ENCODE assay signal across 21 cellular contexts in the genomic region with DNA sequence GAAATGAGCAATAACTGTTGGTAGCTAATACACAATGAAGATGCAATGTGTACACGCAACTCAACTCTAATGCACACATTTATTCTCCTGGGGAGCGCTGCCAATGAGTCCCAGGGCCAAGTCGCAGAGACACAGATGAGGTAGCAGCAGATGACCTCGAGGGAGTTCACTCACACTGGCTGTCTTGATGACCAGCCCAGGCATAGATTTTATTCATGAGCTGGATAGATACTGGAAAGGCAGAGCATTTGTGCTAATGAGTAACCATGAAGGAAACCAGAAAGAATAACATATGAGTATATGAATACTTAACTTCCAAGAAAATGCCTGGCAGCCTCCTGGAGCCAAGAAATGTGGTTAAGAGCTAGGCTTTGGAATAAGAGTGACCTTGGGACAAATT. TPM values are rescaled to one million over a fixed set of nuclear protein-coding genes. Genes with fewer than 3 reads are reported as not detected.
DNase-seq lines count a peak whose midpoint lies in the region; FAIRE-seq and TF ChIP-seq lines count a peak whose summit lies in the region.
"Had no signal": no experiment of that assay in that cellular context is flagged by ENCODE, and none has a peak within 500 bp of the region (broad histone marks: within the 10 kb centered on the region; RNA-seq: fewer than 3 reads in every experiment).

No MANE protein-coding gene starts in this region.

- H3K27ac ChIP-seq in astrocyte (ENCODE audit: low read depth, low read length) (no peak overlapping the region), neural progenitor cell (no peak overlapping the region), OCI-LY7 (ENCODE audit: low read depth, low read length, poor library complexity, severe bottlenecking) (no peak overlapping the region), mammary epithelial cell (ENCODE audit: insufficient read depth, low read depth, low read length) (no peak overlapping the region)
- H3K27ac ChIP-seq: BLaER1, PC-9, SJSA1 had no signal

- H3K36me3 ChIP-seq in astrocyte (ENCODE audit: insufficient read depth, low read length) (no peaks in the 10 kb centered on the region), neural progenitor cell (no peaks in the 10 kb centered on the region), OCI-LY7 (ENCODE audit: insufficient read depth, low read length) (no peaks in the 10 kb centered on the region), mammary epithelial cell (ENCODE audit: insufficient read depth, low read length) (no peaks in the 10 kb centered on the region)

- no peaks in the 10 kb centered on the region for H4K20me1 ChIP-seq in astrocyte (ENCODE audit: insufficient read depth, low read length)
- H4K20me1 ChIP-seq in neural progenitor cell (ENCODE audit: low read depth), result no peaks in the 10 kb centered on the region
- no peaks in the 10 kb centered on the region for H4K20me1 ChIP-seq in OCI-LY7 (ENCODE audit: insufficient read depth, low read length)
- no peaks in the 10 kb centered on the region for H4K20me1 ChIP-seq in mammary epithelial cell (ENCODE audit: insufficient read depth, low read length)
- H4K20me1 ChIP-seq: BLaER1 had no signal

- H3K9me3 ChIP-seq in astrocyte (ENCODE audit: insufficient read depth, low read depth, low read length) (no peaks in the 10 kb centered on the region), neural progenitor cell (ENCODE audit: low read depth) (no peaks in the 10 kb centered on the region), OCI-LY7 (ENCODE audit: low read length) (no peaks in the 10 kb centered on the region), mammary epithelial cell (replicated peaks; ENCODE audit: insufficient read depth, low read length) (no peaks in the 10 kb centered on the region)
- H3K9me3 ChIP-seq: SJSA1 had no signal

- no peak overlapping the region for H2AFZ ChIP-seq in astrocyte (ENCODE audit: low read depth, low read length)
- H2AFZ ChIP-seq in neural progenitor cell (replicated peaks), result no peak overlapping the region
- H2AFZ ChIP-seq in OCI-LY7 (ENCODE audit: low read length), result no peak overlapping the region
- no peak overlapping the region for H2AFZ ChIP-seq in mammary epithelial cell (ENCODE audit: low read depth, low read length)
- H2AFZ ChIP-seq: PC-9 had no signal

- TF ChIP-seq CTCF in astrocyte (IDR thresholded peaks at IDR 0.05; ENCODE audit: insufficient read depth, low read depth, low read length), result no peak
- no peak for TF ChIP-seq CTCF in neural progenitor cell (IDR thresholded peaks at IDR 0.05)
- no peak for TF ChIP-seq CTCF in OCI-LY7 (conservative IDR thresholded peaks at IDR 0.05; ENCODE audit: low read length)
- no peak for TF ChIP-seq CTCF in mammary epithelial cell (conservative IDR thresholded peaks at IDR 0.05 in 1 of 2, IDR thresholded peaks at IDR 0.05 in 1 of 2; ENCODE audit: extremely low read depth in 1 of 2, insufficient read depth in 1 of 2, low read depth in 1 of 2, low read length in 2 of 2)

- CTCF ChIA-PET in OCI-LY7 (lab: Charles Lee; ENCODE audit: unreplicated experiment), result no interaction called here
- CTCF ChIA-PET in mammary epithelial cell (lab: Charles Lee; ENCODE audit: low non-redundant PET), result no interaction called here

- dilution Hi-C loops in mammary epithelial cell (cut with HindIII; ENCODE audit: low sequenced_read_pairs), result no loop called here

- FAIRE-seq in astrocyte (lab: Jason Lieb, UNC), result no peak
- FAIRE-seq: HepG2 had no signal

- H3K4me3 ChIP-seq in astrocyte (ENCODE audit: insufficient read depth, low read depth, low read length) (no peak overlapping the region), neural progenitor cell (no peak overlapping the region), OCI-LY7 (ENCODE audit: low read depth, low read length, poor library complexity, severe bottlenecking) (no peak overlapping the region), mammary epithelial cell (replicated peaks in 1 of 3; ENCODE audit: insufficient read depth in 1 of 3, low read depth in 2 of 3, low read length in 3 of 3) (no peak overlapping the region)
- H3K4me3 ChIP-seq: BLaER1, PC-9, SJSA1 had no signal

- H3K4me3 Mint-ChIP-seq in astrocyte (ENCODE audit: unreplicated experiment) (no peak overlapping the region), neural progenitor cell (no peak overlapping the region)
- H3K4me3 Mint-ChIP-seq: CD4-positive, alpha-beta memory T cell; HFFc6 had no signal

- intact Hi-C loops in OCI-LY7 (cut with micrococcal nuclease; ENCODE audit: unreplicated experiment) (no loop called here), mammary epithelial cell (cut with micrococcal nuclease) (no loop called here), head of caudate nucleus (cut with DNase I) (no loop called here)

- peak; percentile 31 for DNase-seq in AG20443 (ENCODE audit: low spot score)
- peak; percentile 60 for DNase-seq in astrocyte (ENCODE audit: low read depth)
- DNase-seq in glomerular visceral epithelial cell (ENCODE audit: extremely low spot score), result peak; percentile 56
- DNase-seq in neural progenitor cell (ENCODE audit: low spot score), result no peak
- no peak for DNase-seq in OCI-LY7 (ENCODE audit: low spot score)
- DNase-seq in mammary epithelial cell, result no peak
- no peak for DNase-seq in head of caudate nucleus
- DNase-seq in stimulated activated naive CD4-positive, alpha-beta T cell (lab: John Stamatoyannopoulos, UW), result no peak
- DNase-seq: Calu3; CD4-positive, alpha-beta memory T cell; DMS53; HFFc6; KG1; NCI-H1417 treated with DMSO at 0.1 percent for 48 hours; NCI-H187 treated with DMSO at 0.1 percent for 48 hours; NCI-H526; PC-9 had no signal

- peaks cover 6% of the 10 kb centered on the region for H3K36me3 Mint-ChIP-seq in astrocyte (ENCODE audit: low read depth, unreplicated experiment)
- peaks cover 2% of the 10 kb centered on the region for H3K36me3 Mint-ChIP-seq in neural progenitor cell

- peaks cover 4% of the 10 kb centered on the region for H3K4me1 Mint-ChIP-seq in astrocyte (ENCODE audit: low read depth, unreplicated experiment)
- peaks cover 38% of the 10 kb centered on the region for H3K4me1 Mint-ChIP-seq in neural progenitor cell
- H3K4me1 Mint-ChIP-seq: CD4-positive, alpha-beta memory T cell had no signal

- H3K27me3 ChIP-seq in astrocyte (ENCODE audit: insufficient read depth, low read length) (no peaks in the 10 kb centered on the region), neural progenitor cell (no peaks in the 10 kb centered on the region), mammary epithelial cell (ENCODE audit: insufficient read depth, low read length) (no peaks in the 10 kb centered on the region)
- H3K27me3 ChIP-seq: BLaER1, SJSA1 had no signal

- 83% methylated on average over 4 of the region's 4 CpGs for WGBS in mammary epithelial cell (ENCODE audit: low coverage, missing lambda C conversion rate)

- BruUV-seq in OCI-LY7 (replicated peaks; lab: Mats Ljungman, UMichigan), result no TSS peak
- BruUV-seq in mammary epithelial cell (replicated peaks; lab: Mats Ljungman, UMichigan), result no TSS peak

- peak overlapping the region; percentile 16 for H3K4me2 ChIP-seq in astrocyte (ENCODE audit: low read length)
- H3K4me2 ChIP-seq in neural progenitor cell, result no peak overlapping the region
- H3K4me2 ChIP-seq in OCI-LY7 (ENCODE audit: low read length), result no peak overlapping the region
- H3K4me2 ChIP-seq in mammary epithelial cell (ENCODE audit: insufficient read depth, low read depth, low read length), result no peak overlapping the region
- H3K4me2 ChIP-seq: BLaER1, PC-9 had no signal

- H3K27ac Mint-ChIP-seq in astrocyte (ENCODE audit: unreplicated experiment), result no peak overlapping the region
- peak overlapping the region; percentile 34 for H3K27ac Mint-ChIP-seq in neural progenitor cell
- H3K27ac Mint-ChIP-seq: HFFc6 had no signal

- H3K79me2 ChIP-seq in astrocyte (ENCODE audit: insufficient read depth, low read length), result no peaks in the 10 kb centered on the region
- H3K79me2 ChIP-seq in neural progenitor cell (ENCODE audit: low read depth), result no peaks in the 10 kb centered on the region
- no peaks in the 10 kb centered on the region for H3K79me2 ChIP-seq in OCI-LY7 (ENCODE audit: insufficient read depth, low read depth, low read length)
- H3K79me2 ChIP-seq in mammary epithelial cell (ENCODE audit: insufficient read depth, low read length), result no peaks in the 10 kb centered on the region

- no peaks in the 10 kb centered on the region for H3F3A ChIP-seq in neural progenitor cell (ENCODE audit: low read depth)

- H3K4me1 ChIP-seq in astrocyte (ENCODE audit: insufficient read depth, low read length) (peaks cover 9% of the 10 kb centered on the region), neural progenitor cell (no peaks in the 10 kb centered on the region), OCI-LY7 (ENCODE audit: insufficient read depth, low read length, poor library complexity, severe bottlenecking) (no peaks in the 10 kb centered on the region), mammary epithelial cell (ENCODE audit: insufficient read depth, low read length) (no peaks in the 10 kb centered on the region)

- peaks cover 12% of the 10 kb centered on the region for H3K9me3 Mint-ChIP-seq in astrocyte (ENCODE audit: unreplicated experiment)
- H3K9me3 Mint-ChIP-seq in neural progenitor cell, result peaks cover 20% of the 10 kb centered on the region

- H3K9me2 ChIP-seq in OCI-LY7 (ENCODE audit: insufficient read depth, low read length), result no peaks in the 10 kb centered on the region

- in situ Hi-C loops in mammary epithelial cell (cut with MboI; ENCODE audit: low sequenced_read_pairs in 2 of 2), result no loop called here

- H3K9ac ChIP-seq in astrocyte (ENCODE audit: low read length) (no peak overlapping the region), neural progenitor cell (no peak overlapping the region), mammary epithelial cell (ENCODE audit: insufficient read depth, low read length) (no peak overlapping the region)
- H3K9ac ChIP-seq: BLaER1 had no signal

- POLR2A ChIA-PET in OCI-LY7 (lab: Charles Lee), result no interaction called here

- H3K27me3 Mint-ChIP-seq in astrocyte (ENCODE audit: low read depth, unreplicated experiment) (no peaks in the 10 kb centered on the region), neural progenitor cell (ENCODE audit: insufficient read depth, low read depth) (peaks cover 2% of the 10 kb centered on the region)

RNA-seq across cellular contexts. Expression of a gene that starts 42.3 kb away (rescaled TPM):
- total RNA-seq in astrocyte, result 4.4 and 5.1 TPM in 2 replicates
- total RNA-seq in neural progenitor cell (ENCODE audit: low replicate concordance), result 6.8 and 10.1 TPM in 2 replicates
- 0.10 TPM in 1 of 2 replicates, not detected in the other for total RNA-seq in OCI-LY7 (2014; rRNA removed; shearing (Covaris generic))
- not detected in 2 replicates for total RNA-seq in OCI-LY7 (2022)
- 1 to 10 TPM; 2.4 to 3.5 TPM for total RNA-seq in mammary epithelial cell
- 3.3 TPM for polyA plus RNA-seq in mammary epithelial cell
- not detected for polyA minus RNA-seq in mammary epithelial cell
- total RNA-seq: A172; CD4-positive, alpha-beta memory T cell; PC-9 had no signal

Comparison
In these comparisons a context has a peak if more than half of its experiments do, and no peak if none do; other contexts are left out.
1. DNase-seq: peak in AG20443 (single experiment), astrocyte (single experiment) and glomerular visceral epithelial cell (single experiment); none in neural progenitor cell (single experiment), OCI-LY7 (single experiment), mammary epithelial cell (single experiment), head of caudate nucleus (0 of 42) and stimulated activated naive CD4-positive, alpha-beta T cell (0 of 6).